In the genomic region with DNA sequence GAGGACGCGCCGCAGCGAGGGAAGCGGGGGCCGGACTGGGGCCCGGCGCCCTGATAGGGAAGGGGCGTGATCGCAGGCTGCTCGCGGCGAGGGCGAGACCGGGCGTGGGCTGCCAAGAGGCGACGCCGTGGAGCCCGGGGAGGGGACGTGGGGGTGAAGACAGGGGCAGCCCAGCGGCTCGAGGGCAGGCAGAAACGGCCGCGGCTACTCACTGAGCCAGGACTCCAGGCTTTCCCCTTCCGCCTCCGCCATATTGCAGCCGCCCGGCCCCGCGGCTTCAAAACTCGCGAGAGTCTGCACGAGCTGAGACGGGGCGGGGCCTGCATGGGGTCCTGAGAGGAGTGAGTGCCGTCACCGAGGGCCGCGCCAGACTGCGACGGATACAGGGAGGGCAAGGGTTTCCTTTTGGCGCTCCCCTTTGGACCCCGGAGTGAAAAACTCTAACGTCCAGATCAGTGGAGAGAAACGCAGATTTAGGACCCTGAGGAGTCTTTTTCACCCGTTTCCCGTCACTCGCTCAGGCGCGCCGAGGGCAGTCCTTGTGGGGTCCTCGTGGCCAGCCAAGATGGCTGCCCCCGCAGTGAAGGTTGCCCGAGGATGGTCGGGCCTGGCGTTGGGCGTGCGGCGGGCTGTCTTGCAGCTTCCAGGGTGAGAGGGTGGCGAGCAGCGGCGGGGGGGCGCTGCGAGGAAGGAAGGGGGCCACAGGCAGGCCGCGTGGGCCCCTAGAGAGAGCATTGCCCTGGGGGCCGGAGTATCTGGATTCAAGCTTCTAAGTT, we compare ENCODE assay signal across 8 cellular contexts. TPM values are rescaled to one million over a fixed set of nuclear protein-coding genes. Genes with fewer than 3 reads are reported as not detected.
DNase-seq lines count a peak whose midpoint lies in the region; ATAC-seq and TF ChIP-seq lines count a peak whose summit lies in the region.

A gene with protein sequence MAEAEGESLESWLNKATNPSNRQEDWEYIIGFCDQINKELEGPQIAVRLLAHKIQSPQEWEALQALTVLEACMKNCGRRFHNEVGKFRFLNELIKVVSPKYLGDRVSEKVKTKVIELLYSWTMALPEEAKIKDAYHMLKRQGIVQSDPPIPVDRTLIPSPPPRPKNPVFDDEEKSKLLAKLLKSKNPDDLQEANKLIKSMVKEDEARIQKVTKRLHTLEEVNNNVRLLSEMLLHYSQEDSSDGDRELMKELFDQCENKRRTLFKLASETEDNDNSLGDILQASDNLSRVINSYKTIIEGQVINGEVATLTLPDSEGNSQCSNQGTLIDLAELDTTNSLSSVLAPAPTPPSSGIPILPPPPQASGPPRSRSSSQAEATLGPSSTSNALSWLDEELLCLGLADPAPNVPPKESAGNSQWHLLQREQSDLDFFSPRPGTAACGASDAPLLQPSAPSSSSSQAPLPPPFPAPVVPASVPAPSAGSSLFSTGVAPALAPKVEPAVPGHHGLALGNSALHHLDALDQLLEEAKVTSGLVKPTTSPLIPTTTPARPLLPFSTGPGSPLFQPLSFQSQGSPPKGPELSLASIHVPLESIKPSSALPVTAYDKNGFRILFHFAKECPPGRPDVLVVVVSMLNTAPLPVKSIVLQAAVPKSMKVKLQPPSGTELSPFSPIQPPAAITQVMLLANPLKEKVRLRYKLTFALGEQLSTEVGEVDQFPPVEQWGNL (minus strand): TSS at position 271 of the 776 bp plus-strand sequence. CDS start 19 bp downstream, at position 252.
A gene (plus strand): TSS at position 544 of the 776 bp plus-strand sequence. CDS start 22 bp downstream, at position 566.

- peak; percentile 93 for ATAC-seq in stimulated activated naive CD8-positive, alpha-beta T cell treated with anti-CD3 and anti-CD28 coated beads, Interleukin-15, amount 100 ng/mL, for 72 hours

- DNase-seq in Daoy (ENCODE audit: low read depth) (peak; percentile 96), H7 (peak; percentile 98), M059J (ENCODE audit: low read depth) (peak; percentile 87), fibroblast of pulmonary artery (ENCODE audit: low read depth) (peak; percentile 94), nephron progenitor cell (peak; percentile 96)
- peak; percentile 94 for DNase-seq in activated T-helper 9 cell treated with anti-CD3 and anti-CD28 coated beads, Interleukin-2, amount 50 U/mL, for 16 hours (ENCODE audit: low read depth)
- peak; percentile 96 to 97 for DNase-seq in stimulated activated naive CD8-positive, alpha-beta T cell treated with anti-CD3 and anti-CD28 coated beads, Interleukin-15, amount 100 ng/mL, for 72 hours

- H3K4me3 ChIP-seq in H7 (ENCODE audit: insufficient read depth, low read depth, low read length) (peak within 1 kb of the TSS; percentile 92), fibroblast of pulmonary artery (replicated peaks; ENCODE audit: low read depth, low read length) (peak within 1 kb of the TSS; percentile 98)

- H3K9me3 Mint-ChIP-seq in nephron progenitor cell = no peaks in the 10 kb centered on the region
- H3K9me3 Mint-ChIP-seq in stimulated activated naive CD8-positive, alpha-beta T cell treated with anti-CD3 and anti-CD28 coated beads, Interleukin-15, amount 100 ng/mL, for 72 hours = no peaks in the 10 kb centered on the region

- H3K36me3 ChIP-seq in H7 (replicated peaks; ENCODE audit: control insufficient read depth, insufficient read depth, low read length) = peaks cover 18% of the 10 kb centered on the region

- H3K4me1 Mint-ChIP-seq in nephron progenitor cell = peaks cover 45% of the 10 kb centered on the region
- H3K4me1 Mint-ChIP-seq in stimulated activated naive CD8-positive, alpha-beta T cell treated with anti-CD3 and anti-CD28 coated beads, Interleukin-15, amount 100 ng/mL, for 72 hours = peaks cover 58% of the 10 kb centered on the region

- H3K4me3 Mint-ChIP-seq in nephron progenitor cell = peak within 1 kb of the TSS; percentile 96
- H3K4me3 Mint-ChIP-seq in stimulated activated naive CD8-positive, alpha-beta T cell treated with anti-CD3 and anti-CD28 coated beads, Interleukin-15, amount 100 ng/mL, for 72 hours = peak within 1 kb of the TSS; percentile 92 to 94

- peak; percentile 82 for TF ChIP-seq POLR2A in Raji (IDR thresholded peaks at IDR 0.05; ENCODE audit: insufficient read depth, low read depth, low read length)

- peaks cover 18% of the 10 kb centered on the region for H3K36me3 Mint-ChIP-seq in nephron progenitor cell (ENCODE audit: low read depth)

- H3K27ac Mint-ChIP-seq in nephron progenitor cell = peak within 1 kb of the TSS; percentile 100
- H3K27ac Mint-ChIP-seq in stimulated activated naive CD8-positive, alpha-beta T cell treated with anti-CD3 and anti-CD28 coated beads, Interleukin-15, amount 100 ng/mL, for 72 hours = peak within 1 kb of the TSS; percentile 100

- TF ChIP-seq CTCF in fibroblast of pulmonary artery (IDR thresholded peaks at IDR 0.05; ENCODE audit: low read length, missing control alignments) = no peak
- no peak for TF ChIP-seq CTCF in nephron progenitor cell (IDR thresholded peaks at IDR 0.05)

- H3K27me3 Mint-ChIP-seq in nephron progenitor cell (ENCODE audit: low read depth, poor library complexity) = peaks cover 3% of the 10 kb centered on the region
- H3K27me3 Mint-ChIP-seq in stimulated activated naive CD8-positive, alpha-beta T cell treated with anti-CD3 and anti-CD28 coated beads, Interleukin-15, amount 100 ng/mL, for 72 hours = no peaks in the 10 kb centered on the region

- H3K27me3 ChIP-seq in H7 (ENCODE audit: control insufficient read depth, insufficient read depth, low read length) = no peaks in the 10 kb centered on the region

RNA-seq across cellular contexts. Expression of the first gene that starts in this region (rescaled TPM):
- 10.4 and 12.4 TPM in 2 replicates for total RNA-seq in Daoy (2014; rRNA removed; shearing (Covaris generic))
- 30.8 and 34.8 TPM in 2 replicates for total RNA-seq in H7 (2014; rRNA removed; shearing (Covaris generic))
- total RNA-seq in M059J (2014; rRNA removed; shearing (Covaris generic)) = 10.2 and 18.1 TPM in 2 replicates

RNA-seq across cellular contexts. Expression of the second gene that starts in this region (rescaled TPM):
- 90.2 and 92.2 TPM in 2 replicates for total RNA-seq in Daoy (2014; rRNA removed; shearing (Covaris generic))
- total RNA-seq in H7 (2014; rRNA removed; shearing (Covaris generic)) = 128 and 166 TPM in 2 replicates
- 36.4 and 44.7 TPM in 2 replicates for total RNA-seq in M059J (2014; rRNA removed; shearing (Covaris generic))

Comparison
In these comparisons a context has a peak if more than half of its experiments do, and no peak if none do; other contexts are left out.
1. Peak in every context shown above with its lines: DNase-seq, ATAC-seq and H3K4me3 ChIP-seq.